22 cellular contexts compared by ENCODE assay signal in genomic region chr6:7446644-7447325, GRCh38. TPM values are rescaled to one million over a fixed set of nuclear protein-coding genes. Genes with fewer than 3 reads are reported as not detected.
DNase-seq lines count a peak whose midpoint lies in the region; ATAC-seq, FAIRE-seq and TF ChIP-seq lines count a peak whose summit lies in the region.
"Had no signal": no experiment of that assay in that cellular context is flagged by ENCODE, and none has a peak within 500 bp of the region (broad histone marks: within the 10 kb centered on the region; RNA-seq: fewer than 3 reads in every experiment).

No MANE protein-coding gene starts in this region.

- intact Hi-C loops in prostate gland (cut with DNase I): no loop called here

- no peak overlapping the region for H3K4me3 Mint-ChIP-seq in astrocyte (ENCODE audit: unreplicated experiment)
- H3K4me3 Mint-ChIP-seq in type B pancreatic cell: peak overlapping the region; percentile 25
- H3K4me3 Mint-ChIP-seq: activated T-cell treated with anti-CD3 and anti-CD28 coated beads, Interleukin-2, amount 50 U/mL, for 72 hours; B cell had no signal

- H3K79me2 ChIP-seq in astrocyte (ENCODE audit: insufficient read depth, low read length): no peaks in the 10 kb centered on the region

- peaks cover 2% of the 10 kb centered on the region for H3K27me3 Mint-ChIP-seq in astrocyte (ENCODE audit: low read depth, unreplicated experiment)
- peaks cover 3% of the 10 kb centered on the region for H3K27me3 Mint-ChIP-seq in type B pancreatic cell

- DNase-seq in NCI-H146 (lab: John Stamatoyannopoulos, UW): peak; percentile 91
- DNase-seq in astrocyte (ENCODE audit: low read depth): no peak
- peak; percentile 23 for DNase-seq in left kidney (ENCODE audit: low read depth, low spot score)
- no peak for DNase-seq in type B pancreatic cell (ENCODE audit: extremely low spot score, unreplicated experiment)
- no peak for DNase-seq in COLO668 (lab: John Stamatoyannopoulos, UW; ENCODE audit: unreplicated experiment)
- DNase-seq in prostate gland (ENCODE audit: low spot score): no peak
- no peak for DNase-seq in stimulated activated naive CD8-positive, alpha-beta T cell treated with anti-CD3 and anti-CD28 coated beads, Interleukin-15, Interleukin-2, amounts not matched to agents 100 U/mL and 50 U/mL, for 24 hours
- DNase-seq: activated T-cell treated with anti-CD3 and anti-CD28 coated beads, Interleukin-2, amount 50 U/mL, for 72 hours; cortex of kidney; GF-D8; NCI-H1694; nucleus accumbens; stimulated activated CD4-positive, alpha-beta T cell treated with anti-CD3 and anti-CD28 coated beads, Interleukin-4, amount 100 ng/mL, for 1 hour had no signal

- H3K36me3 ChIP-seq in astrocyte (ENCODE audit: insufficient read depth, low read length): no peaks in the 10 kb centered on the region
- H3K36me3 ChIP-seq in prostate gland: no peaks in the 10 kb centered on the region

- peak overlapping the region; percentile 41 for H2AFZ ChIP-seq in astrocyte (ENCODE audit: low read depth, low read length)

- H3K27ac ChIP-seq in astrocyte (ENCODE audit: low read depth, low read length): peak overlapping the region; percentile 38
- H3K27ac ChIP-seq in prostate gland: no peak overlapping the region
- H3K27ac ChIP-seq: VCaP had no signal

- peak overlapping the region; percentile 51 for H3K9ac ChIP-seq in astrocyte (ENCODE audit: low read length)

- no peak for ATAC-seq in stimulated activated naive CD8-positive, alpha-beta T cell treated with anti-CD3 and anti-CD28 coated beads, Interleukin-15, Interleukin-2, amounts not matched to agents 100 U/mL and 50 U/mL, for 24 hours
- ATAC-seq: activated naive CD4-positive, alpha-beta T cell treated with anti-CD3 and anti-CD28 coated beads, Interleukin-2, amount 50 U/mL, for 72 hours; activated T-cell treated with anti-CD3 and anti-CD28 coated beads, Interleukin-2, amount 50 U/mL, for 72 hours; GM12878; left lobe of liver had no signal

- H3K9me3 ChIP-seq in astrocyte (ENCODE audit: insufficient read depth, low read depth, low read length): no peaks in the 10 kb centered on the region
- no peaks in the 10 kb centered on the region for H3K9me3 ChIP-seq in prostate gland

- H3K36me3 Mint-ChIP-seq in astrocyte (ENCODE audit: low read depth, unreplicated experiment): no peaks in the 10 kb centered on the region
- H3K36me3 Mint-ChIP-seq in type B pancreatic cell: no peaks in the 10 kb centered on the region
- H3K36me3 Mint-ChIP-seq: activated naive CD4-positive, alpha-beta T cell treated with anti-CD3 and anti-CD28 coated beads, Interleukin-2, amount 50 U/mL, for 72 hours; brain had no signal

- peaks cover 19% of the 10 kb centered on the region for H3K4me1 Mint-ChIP-seq in astrocyte (ENCODE audit: low read depth, unreplicated experiment)
- peaks cover 34% of the 10 kb centered on the region for H3K4me1 Mint-ChIP-seq in type B pancreatic cell (ENCODE audit: unreplicated experiment)
- H3K4me1 Mint-ChIP-seq: B cell had no signal

- H3K27ac Mint-ChIP-seq in astrocyte (ENCODE audit: unreplicated experiment) (no peak overlapping the region), type B pancreatic cell (peak overlapping the region; percentile 84)
- H3K27ac Mint-ChIP-seq: activated naive CD4-positive, alpha-beta T cell treated with anti-CD3 and anti-CD28 coated beads, Interleukin-2, amount 50 U/mL, for 72 hours; activated T-cell treated with anti-CD3 and anti-CD28 coated beads, Interleukin-2, amount 50 U/mL, for 72 hours; B cell; brain had no signal

- H3K4me3 ChIP-seq in astrocyte (ENCODE audit: insufficient read depth, low read depth, low read length) (no peak overlapping the region), prostate gland (no peak overlapping the region)
- H3K4me3 ChIP-seq: GM12878 had no signal

- H4K20me1 ChIP-seq in astrocyte (ENCODE audit: insufficient read depth, low read length): no peaks in the 10 kb centered on the region

- H3K4me2 ChIP-seq in astrocyte (ENCODE audit: low read length): peak overlapping the region; percentile 53

- TF ChIP-seq CTCF in astrocyte (IDR thresholded peaks at IDR 0.05; ENCODE audit: insufficient read depth, low read depth, low read length) (no peak), type B pancreatic cell (conservative IDR thresholded peaks at IDR 0.05) (no peak), prostate gland (IDR thresholded peaks at IDR 0.05) (no peak)

- no peak for FAIRE-seq in astrocyte (lab: Jason Lieb, UNC)
- FAIRE-seq: endothelial cell of umbilical vein, GM12878, HTR-8/SVneo had no signal

- H3K4me1 ChIP-seq in astrocyte (ENCODE audit: insufficient read depth, low read length) (peaks cover 13% of the 10 kb centered on the region), prostate gland (replicated peaks) (no peaks in the 10 kb centered on the region)

- WGBS in prostate gland: 75% methylated on average over 15 of the region's 15 CpGs

- TF ChIP-seq POLR2A in prostate gland (IDR thresholded peaks at IDR 0.05): no peak

- H3K9me3 Mint-ChIP-seq in astrocyte (ENCODE audit: unreplicated experiment) (peaks cover 6% of the 10 kb centered on the region), type B pancreatic cell (peaks cover 8% of the 10 kb centered on the region)
- H3K9me3 Mint-ChIP-seq: activated naive CD4-positive, alpha-beta T cell treated with anti-CD3 and anti-CD28 coated beads, Interleukin-2, amount 50 U/mL, for 72 hours had no signal

- H3K27me3 ChIP-seq in astrocyte (ENCODE audit: insufficient read depth, low read length) (no peaks in the 10 kb centered on the region), prostate gland (replicated peaks; ENCODE audit: insufficient read depth) (no peaks in the 10 kb centered on the region)

RNA-seq across cellular contexts. Expression of gene RIOK1, which starts 57.2 kb away (rescaled TPM):
- total RNA-seq in astrocyte: 16.7 and 18.3 TPM in 2 replicates
- 20.1 and 24.0 TPM in 2 replicates for total RNA-seq in type B pancreatic cell (ENCODE audit: low replicate concordance)
- 10 to 100 TPM; 17.5 to 25.8 TPM for total RNA-seq in prostate gland

RNA-seq across cellular contexts. Expression of gene CAGE1, which starts 57.2 kb away (rescaled TPM):
- total RNA-seq in astrocyte (0.10 and 0.30 TPM in 2 replicates), type B pancreatic cell (ENCODE audit: low replicate concordance) (0.19 TPM in 1 of 2 replicates, not detected in the other), prostate gland (1 to 10 TPM in 1 of 2 donors, under 1 TPM in 1; 0.09 to 1.2 TPM)
- total RNA-seq: endothelial cell of umbilical vein, subcutaneous adipose tissue had no signal

Comparison
In these comparisons a context has a peak if more than half of its experiments do, and no peak if none do; other contexts are left out.
1. DNase-seq: peak in NCI-H146 (single experiment) and left kidney (single experiment); none in astrocyte (single experiment), type B pancreatic cell (single experiment), COLO668 (single experiment), prostate gland (single experiment) and stimulated activated naive CD8-positive, alpha-beta T cell treated with anti-CD3 and anti-CD28 coated beads, Interleukin-15, Interleukin-2, amounts not matched to agents 100 U/mL and 50 U/mL, for 24 hours (single experiment).